In the genomic region with DNA sequence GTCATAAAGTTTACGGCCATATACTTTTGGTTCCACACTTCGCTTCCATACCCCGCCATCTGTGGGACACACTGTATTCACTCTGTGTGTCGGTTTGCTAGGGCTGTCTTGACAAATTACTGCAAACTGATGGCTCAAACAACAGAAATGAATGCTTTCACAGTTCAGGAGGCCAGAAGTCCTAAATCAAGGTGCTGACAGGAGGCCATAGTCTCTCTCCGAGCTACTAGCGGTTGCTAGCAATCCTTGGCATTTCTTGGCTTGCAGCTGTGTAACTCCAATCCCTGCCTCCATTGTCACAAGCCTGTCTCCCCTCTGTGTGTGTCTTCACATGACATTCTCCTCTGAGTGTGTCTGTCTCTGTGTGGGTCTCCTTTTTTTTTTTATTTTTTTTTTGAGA, we compare ENCODE assay signal across 21 cellular contexts. TPM values are rescaled to one million over a fixed set of nuclear protein-coding genes. Genes with fewer than 3 reads are reported as not detected.
DNase-seq lines count a peak whose midpoint lies in the region; ATAC-seq, FAIRE-seq and TF ChIP-seq lines count a peak whose summit lies in the region.
"Had no signal": no experiment of that assay in that cellular context is flagged by ENCODE, and none has a peak within 500 bp of the region (broad histone marks: within the 10 kb centered on the region; RNA-seq: fewer than 3 reads in every experiment).

No MANE protein-coding gene starts in this region.

- H3K4me3 Mint-ChIP-seq in nephron progenitor cell = no peak overlapping the region
- H3K4me3 Mint-ChIP-seq: CD4-positive, alpha-beta T cell had no signal

- H3K27ac ChIP-seq in K562 (ENCODE audit: extremely low read depth, low read depth, low read length) (no peak overlapping the region), skeletal muscle tissue (ENCODE audit: low read depth, low read length) (peak overlapping the region; percentile 67)
- H3K27ac ChIP-seq: BLaER1, PC-9 had no signal

- ATAC-seq in K562 (no peak), HG03457 (IDR thresholded peaks at IDR 0.05; ENCODE audit: unreplicated experiment) (no peak), GM18867 (IDR thresholded peaks at IDR 0.05; ENCODE audit: unreplicated experiment) (no peak)

- no peak overlapping the region for H2AFZ ChIP-seq in K562 (ENCODE audit: low read depth, low read length)
- H2AFZ ChIP-seq: PC-9 had no signal

- H3K79me2 ChIP-seq in K562 (ENCODE audit: control insufficient read depth, insufficient read depth, low read length) = no peaks in the 10 kb centered on the region

- no peaks in the 10 kb centered on the region; a peak in 1 of 5 replicates for H3K4me1 ChIP-seq in K562 (replicated peaks in 1 of 2; ENCODE audit: control insufficient read depth in 2 of 2, insufficient read depth in 2 of 2, low read length in 2 of 2)
- peaks cover 41 to 70% (median 63%) of the 10 kb centered on the region in 3 donors for H3K4me1 ChIP-seq in skeletal muscle tissue (ENCODE audit: control insufficient read depth in 3 of 3, insufficient read depth in 3 of 3, low read length in 3 of 3)

- H3K9me1 ChIP-seq in K562 (ENCODE audit: control insufficient read depth, insufficient read depth, low read length) = no peaks in the 10 kb centered on the region

- no TSS peak for BruUV-seq in K562 (replicated peaks; lab: Mats Ljungman, UMichigan)

- H3K4me1 Mint-ChIP-seq in nephron progenitor cell = peaks cover 36% of the 10 kb centered on the region

- H3K9me3 ChIP-seq in K562 (replicated peaks; ENCODE audit: control insufficient read depth, insufficient read depth, low read depth, low read length) (no peaks in the 10 kb centered on the region), skeletal muscle tissue (ENCODE audit: control insufficient read depth in 3 of 3, low read length in 3 of 3) (no peaks in the 10 kb centered on the region)
- H3K9me3 ChIP-seq: BLaER1 had no signal

- peak overlapping the region; percentile 57 for H3K27ac Mint-ChIP-seq in nephron progenitor cell
- H3K27ac Mint-ChIP-seq: CD4-positive, alpha-beta T cell had no signal

- CTCF ChIA-PET in HEK293T (lab: Yijun Ruan, JAX) = no interaction called here
- CTCF ChIA-PET in K562 (lab: Yijun Ruan, JAX; ENCODE audit: low intra/inter-chr PET ratio) = no interaction called here

- 79% methylated on average over 5 of the region's 6 CpGs for WGBS in K562 (ENCODE audit: insufficient coverage, low coverage, missing lambda C conversion rate)

- no peak for TF ChIP-seq RAD21 in K562 (CRISPR knock-in tag; conservative IDR thresholded peaks at IDR 0.05 in 1 of 2, IDR thresholded peaks at IDR 0.05 in 1 of 2)

- DNase-seq in HEK293T (ENCODE audit: extremely low spot score) (no peak), K562 (ENCODE audit: extremely low read depth in 1 of 4, low spot score in 3 of 4) (no peak), nephron progenitor cell (peak; percentile 58), GM20000 (ENCODE audit: low spot score) (no peak)
- DNase-seq: CD4-positive, alpha-beta T cell; COR-L47; DMS79; MM.1S; NCI-H1092; NCI-H1436 treated with DMSO at 0.1 percent for 48 hours; NCI-H1930; NCI-H2227 treated with DMSO at 0.1 percent for 48 hours; NCI-H510A; PC-9; RPMI8226; SIG-M5 had no signal

- in situ Hi-C loops in K562 (cut with MboI) = no loop called here

- POLR2A ChIA-PET in HEK293T (lab: Yijun Ruan, JAX) (no interaction called here), K562 (lab: Yijun Ruan, JAX) (interaction anchor here (0.6 kb wide), 1 partner anchor 10 kb away, joined by 3 read pairs; no protein-coding TSS in a partner anchor)

- no peaks in the 10 kb centered on the region for H3K36me3 Mint-ChIP-seq in nephron progenitor cell (ENCODE audit: low read depth)

- no peak overlapping the region for H3K4me3 ChIP-seq in K562
- H3K4me3 ChIP-seq in skeletal muscle tissue (ENCODE audit: low read length in 3 of 3) = no peak overlapping the region
- H3K4me3 ChIP-seq: BLaER1, PC-9 had no signal

- H3K27me3 Mint-ChIP-seq in nephron progenitor cell (ENCODE audit: low read depth, poor library complexity) = peaks cover 3% of the 10 kb centered on the region

- TF ChIP-seq EP300 in K562 (IDR thresholded peaks at IDR 0.05; ENCODE audit: low read length) = no peak

- no peaks in the 10 kb centered on the region for H3K9me3 Mint-ChIP-seq in nephron progenitor cell
- H3K9me3 Mint-ChIP-seq: CD4-positive, alpha-beta T cell had no signal

- H3K36me3 ChIP-seq in K562 (ENCODE audit: control insufficient read depth, insufficient read depth, low read length) = no peaks in the 10 kb centered on the region
- H3K36me3 ChIP-seq in skeletal muscle tissue (ENCODE audit: control insufficient read depth in 3 of 3, insufficient read depth in 3 of 3, low read length in 3 of 3) = peaks cover 40 to 53% (median 50%) of the 10 kb centered on the region in 3 donors
- H3K36me3 ChIP-seq: BLaER1 had no signal

- no peak overlapping the region for H3K4me2 ChIP-seq in K562 (ENCODE audit: insufficient read depth, low read length)
- H3K4me2 ChIP-seq: BLaER1, PC-9 had no signal

- H3K27me3 ChIP-seq in K562 (ENCODE audit: control insufficient read depth in 2 of 2, insufficient read depth in 2 of 2, low read length in 2 of 2) = no peaks in the 10 kb centered on the region
- no peaks in the 10 kb centered on the region for H3K27me3 ChIP-seq in skeletal muscle tissue (ENCODE audit: control insufficient read depth in 3 of 3, insufficient read depth in 3 of 3, low read length in 3 of 3)
- H3K27me3 ChIP-seq: BLaER1 had no signal

- no peak for FAIRE-seq in K562 (lab: Jason Lieb, UNC)
- FAIRE-seq: H54 had no signal

- intact Hi-C loops in K562 (cut with micrococcal nuclease) = no loop called here

- H3K9ac ChIP-seq in K562 (ENCODE audit: insufficient read depth in 1 of 2, low read depth in 2 of 2, low read length in 2 of 2) = no peak overlapping the region; a peak in 1 of 4 replicates
- H3K9ac ChIP-seq in skeletal muscle tissue (ENCODE audit: low read depth in 1 of 3, low read length in 3 of 3) = peak overlapping the region in 1 of 3 donors; percentile 34
- H3K9ac ChIP-seq: BLaER1 had no signal

- TF ChIP-seq CTCF in K562 (IDR thresholded peaks at IDR 0.05 in 2 of 3, conservative IDR thresholded peaks at IDR 0.05 in 1 of 3; ENCODE audit: insufficient read depth in 2 of 3, low read depth in 1 of 3, low read length in 3 of 3) (no peak), nephron progenitor cell (IDR thresholded peaks at IDR 0.05) (no peak), GM20000 (IDR thresholded peaks at IDR 0.05; ENCODE audit: extremely low read depth, missing control alignments) (no peak)

- H4K20me1 ChIP-seq in K562 (replicated peaks; ENCODE audit: control insufficient read depth, insufficient read depth, low read length) = no peaks in the 10 kb centered on the region
- H4K20me1 ChIP-seq: BLaER1 had no signal

- no peak for TF ChIP-seq POLR2A in K562 (conservative IDR thresholded peaks at IDR 0.05)

TF ChIP-seq in HEK293T, 16 proteins besides CTCF, POLR2A, EP300 and RAD21 (continues in another document):
- no peak for TF ChIP-seq FOXM1 (IDR thresholded peaks at IDR 0.05; ENCODE audit: borderline replicate concordance)

TF ChIP-seq in K562, 482 proteins besides CTCF, POLR2A, EP300 and RAD21 (continues in another document):
- peak; percentile 42; the same call in 1 of the 2 replicates for TF ChIP-seq PKNOX1 (IDR thresholded peaks at IDR 0.05)

RNA-seq across cellular contexts. Expression of gene BMPR1A, which starts 29.0 kb away (rescaled TPM):
- 13.1 and 30.9 TPM in 2 replicates for total RNA-seq in K562 (2011; cell fraction: chromatin; rRNA removed; ENCODE audit: low replicate concordance)
- 5.5 and 9.3 TPM in 2 replicates for total RNA-seq in K562 (2011; cell fraction: nucleolus; rRNA removed)
- 16.1 and 21.3 TPM in 2 replicates for total RNA-seq in K562 (2011; cell fraction: nucleoplasm; rRNA removed)
- total RNA-seq in K562 (2014; rRNA removed) (6.8 and 7.0 TPM in 2 replicates), K562 (2014; rRNA removed; fragmentation: Illumina TruSeq; extraction: Trizol) (15.3 and 20.0 TPM in 2 replicates), K562 (2015; rRNA removed; fragmentation: Illumina TruSeq; extraction: Trizol) (16.7 and 17.5 TPM in 2 replicates), K562 (2021) (14.2 and 15.6 TPM in 2 replicates), skeletal muscle tissue (42.3 TPM)
- polyA plus RNA-seq in K562 (2011; rRNA removed) (8.6 and 9.7 TPM in 2 replicates), K562 (2014; fragmentation: Illumina TruSeq; extraction: Trizol) (8.9 and 9.1 TPM in 2 replicates), K562 (2014; fragmentation: Nextera tagmentation; extraction: Ambion mirVana) (1 to 10 TPM; 1.6 to 1.9 TPM), K562 (2014; rRNA removed) (5.8 and 7.4 TPM in 2 replicates)
- 2.1 and 4.3 TPM in 2 replicates for polyA plus RNA-seq in K562 (2011; cell fraction: cytosol; rRNA removed)
- polyA plus RNA-seq in K562 (2011; cell fraction: nucleus; rRNA removed) = 3.5 and 5.3 TPM in 2 replicates
- polyA plus RNA-seq in K562 (2012) = 7.6 and 7.8 TPM in 2 replicates
- polyA minus RNA-seq in K562 (2011; rRNA and poly(A)+ RNA removed) = 34.1 and 45.2 TPM in 2 replicates
- 7.3 and 9.7 TPM in 2 replicates for polyA minus RNA-seq in K562 (2011; cell fraction: cytosol; rRNA and poly(A)+ RNA removed)
- polyA minus RNA-seq in K562 (2011; cell fraction: nucleus; rRNA and poly(A)+ RNA removed) = 3.6 and 10.4 TPM in 2 replicates

RNA-seq across cellular contexts. Expression of gene LDB3, which starts 59.1 kb away (rescaled TPM):
- not detected in 2 replicates for total RNA-seq in K562 (2011; cell fraction: chromatin; rRNA removed; ENCODE audit: low replicate concordance)
- total RNA-seq in K562 (2011; cell fraction: nucleolus; rRNA removed) = not detected in 2 replicates
- total RNA-seq in K562 (2011; cell fraction: nucleoplasm; rRNA removed) = not detected in 2 replicates
- total RNA-seq in K562 (2014; rRNA removed) = not detected in 2 replicates
- total RNA-seq in K562 (2014; rRNA removed; fragmentation: Illumina TruSeq; extraction: Trizol) = not detected in 2 replicates
- total RNA-seq in K562 (2015; rRNA removed; fragmentation: Illumina TruSeq; extraction: Trizol) = not detected in 2 replicates
- total RNA-seq in K562 (2021) = not detected in 2 replicates
- not detected in 2 replicates for polyA plus RNA-seq in K562 (2011; rRNA removed)
- 0.03 TPM in 1 of 2 replicates, not detected in the other for polyA plus RNA-seq in K562 (2011; cell fraction: cytosol; rRNA removed)
- not detected in 2 replicates for polyA plus RNA-seq in K562 (2011; cell fraction: nucleus; rRNA removed)
- polyA plus RNA-seq in K562 (2012) = 0.06 and 0.12 TPM in 2 replicates
- not detected in 2 replicates for polyA plus RNA-seq in K562 (2014; fragmentation: Illumina TruSeq; extraction: Trizol)
- polyA plus RNA-seq in K562 (2014; fragmentation: Nextera tagmentation; extraction: Ambion mirVana) = not detected
- polyA plus RNA-seq in K562 (2014; rRNA removed) = 0.03 TPM in 1 of 2 replicates, not detected in the other
- not detected in 2 replicates for polyA minus RNA-seq in K562 (2011; rRNA and poly(A)+ RNA removed)
- polyA minus RNA-seq in K562 (2011; cell fraction: cytosol; rRNA and poly(A)+ RNA removed) = not detected in 2 replicates
- not detected in 2 replicates for polyA minus RNA-seq in K562 (2011; cell fraction: nucleus; rRNA and poly(A)+ RNA removed)
- 87.7 TPM for total RNA-seq in skeletal muscle tissue

Comparison
In these comparisons a context has a peak if more than half of its experiments do, and no peak if none do; other contexts are left out.
1. RNA of gene LDB3, which starts 59.1 kb away (total RNA-seq): 87.7 TPM in skeletal muscle tissue (single experiment); not detected in K562; every median in the first group is over 10 times any median in the second.